In genomic region chr14:94482132-94483070, GRCh38 we compare ENCODE assay signal across 19 cellular contexts. TPM values are rescaled to one million over a fixed set of nuclear protein-coding genes. Genes with fewer than 3 reads are reported as not detected.
"Had no signal": no experiment of that assay in that cellular context is flagged by ENCODE, and none has a peak within 500 bp of the region (broad histone marks: within the 10 kb centered on the region; RNA-seq: fewer than 3 reads in every experiment).

No MANE protein-coding gene starts in this region.

RNA-seq across cellular contexts. Expression of gene SERPINA9, which starts 6.4 kb away (rescaled TPM):
- total RNA-seq: cerebellum; colonic mucosa; endodermal cell; gastrocnemius medialis; glomerular endothelial cell; kidney; left lobe of liver; lung microvascular endothelial cell; mononuclear cell; natural killer cell treated with Interleukin-12 subunit alpha and Interleukin-12 subunit beta and Interleukin-15 and Interleukin-18, amount 100 ng/mL, for 72 hours; neural crest cell; omental fat pad; prostate gland; right atrium auricular region; sigmoid colon; tibial nerve had no signal

RNA-seq across cellular contexts. Expression of gene SERPINA12, which starts 26.9 kb away (rescaled TPM):
- total RNA-seq: cerebellum; colonic mucosa; endodermal cell; esophagus mucosa; gastrocnemius medialis; glomerular endothelial cell; kidney; lung microvascular endothelial cell; mononuclear cell; natural killer cell treated with Interleukin-12 subunit alpha and Interleukin-12 subunit beta and Interleukin-15 and Interleukin-18, amount 100 ng/mL, for 72 hours; neural crest cell; omental fat pad; right atrium auricular region; sigmoid colon; thoracic aorta; tibial nerve; upper lobe of left lung had no signal
- polyA plus RNA-seq: sigmoid colon had no signal

RNA-seq across cellular contexts. Expression of gene SERPINA11, which starts 29.8 kb away (rescaled TPM):
- total RNA-seq: cerebellum; colonic mucosa; glomerular endothelial cell; kidney; lung microvascular endothelial cell; mononuclear cell; natural killer cell treated with Interleukin-12 subunit alpha and Interleukin-12 subunit beta and Interleukin-15 and Interleukin-18, amount 100 ng/mL, for 72 hours; neural crest cell; omental fat pad; prostate gland; right atrium auricular region; sigmoid colon; thoracic aorta; tibial nerve; upper lobe of left lung had no signal
